In the genomic region with DNA sequence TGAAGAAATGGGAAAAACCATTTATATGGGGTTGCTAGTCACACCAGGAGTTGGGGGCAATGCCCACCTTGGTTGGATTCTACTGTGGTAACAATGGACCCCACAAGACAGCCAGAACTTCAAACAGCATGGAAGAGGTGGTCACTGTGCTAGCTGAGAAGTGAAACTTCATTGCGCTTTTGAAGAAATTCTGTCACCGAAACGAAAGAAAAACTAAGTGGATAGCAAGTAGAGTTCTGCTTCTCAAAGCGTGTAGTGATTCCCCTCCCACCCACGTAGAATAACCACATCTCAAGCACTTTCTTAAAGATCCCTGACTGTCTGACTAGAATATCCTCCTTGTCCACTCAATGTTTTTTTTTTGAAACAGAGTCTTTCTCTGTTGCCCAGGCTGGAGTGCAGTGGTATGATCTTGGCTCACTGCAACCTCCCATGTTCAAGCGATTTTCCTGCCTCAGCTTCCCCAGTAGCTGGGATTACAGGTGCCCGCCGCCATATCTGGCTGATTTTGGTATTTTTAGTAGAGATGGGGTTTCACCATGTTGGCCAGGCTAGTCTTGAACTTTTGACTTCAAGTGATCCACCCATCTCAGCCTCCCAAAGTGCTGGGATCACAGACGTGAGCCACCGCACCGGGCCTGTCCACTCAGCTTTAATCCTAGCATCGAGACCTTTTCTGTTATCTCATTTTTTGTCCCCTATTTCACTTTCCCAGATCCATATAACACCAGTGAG, we compare ENCODE assay signal across 8 cellular contexts. TPM values are rescaled to one million over a fixed set of nuclear protein-coding genes. Genes with fewer than 3 reads are reported as not detected.
DNase-seq lines count a peak whose midpoint lies in the region; ATAC-seq, FAIRE-seq and TF ChIP-seq lines count a peak whose summit lies in the region.

No MANE protein-coding gene starts in this region.

- H3K4me1 Mint-ChIP-seq in CD14-positive monocyte = peaks cover 31% of the 10 kb centered on the region
- no peaks in the 10 kb centered on the region for H3K4me1 Mint-ChIP-seq in activated naive CD4-positive, alpha-beta T cell treated with anti-CD3 and anti-CD28 coated beads, Interleukin-2, amount 50 U/mL, for 24 hours

- no peaks in the 10 kb centered on the region for H3K9me3 ChIP-seq in tibial artery

- ATAC-seq in HG03108 (IDR thresholded peaks at IDR 0.05; ENCODE audit: unreplicated experiment) = peak; percentile 96

- H3K36me3 Mint-ChIP-seq in CD14-positive monocyte = no peaks in the 10 kb centered on the region
- H3K36me3 Mint-ChIP-seq in activated naive CD4-positive, alpha-beta T cell treated with anti-CD3 and anti-CD28 coated beads, Interleukin-2, amount 50 U/mL, for 24 hours = no peaks in the 10 kb centered on the region

- DNase-seq in CD14-positive monocyte (ENCODE audit: low spot score) = no peak
- DNase-seq in GM19239 (ENCODE audit: insufficient read length, low spot score) = peak; percentile 42
- no peak for DNase-seq in urothelium cell line (ENCODE audit: low spot score)
- no peak for DNase-seq in tibial artery
- DNase-seq in dedifferentiated amniotic fluid mesenchymal stem cell (ENCODE audit: extremely low spot score) = no peak
- no peak for DNase-seq in NCI-H1694 treated with DMSO at 0.1 percent for 48 hours (lab: John Stamatoyannopoulos, UW)

- H3K36me3 ChIP-seq in tibial artery = no peaks in the 10 kb centered on the region

- TF ChIP-seq CTCF in CD14-positive monocyte (IDR thresholded peaks at IDR 0.05) = no peak
- no peak for TF ChIP-seq CTCF in tibial artery (IDR thresholded peaks at IDR 0.05)

- intact Hi-C loops in CD14-positive monocyte (cut with micrococcal nuclease) = loop anchor here (5.0 to 10.0 kb wide), 3 partner anchors 34 to 79 kb away; no protein-coding TSS in a partner anchor
- intact Hi-C loops in tibial artery (cut with DNase I; ENCODE audit: low total_unique reads) = no loop called here

- FAIRE-seq in GM19239 (lab: Jason Lieb, UNC) (peak; percentile 93), urothelium cell line (lab: Jason Lieb, UNC) (no peak)

- H3K27me3 Mint-ChIP-seq in CD14-positive monocyte (ENCODE audit: low read depth in 3 of 3) = peaks cover under 1 to 9% (median 8%) of the 10 kb centered on the region in 3 donors
- H3K27me3 Mint-ChIP-seq in activated naive CD4-positive, alpha-beta T cell treated with anti-CD3 and anti-CD28 coated beads, Interleukin-2, amount 50 U/mL, for 24 hours = peaks cover 1% of the 10 kb centered on the region

- peak overlapping the region; percentile 90 to 99 for H3K4me3 Mint-ChIP-seq in CD14-positive monocyte
- H3K4me3 Mint-ChIP-seq in activated naive CD4-positive, alpha-beta T cell treated with anti-CD3 and anti-CD28 coated beads, Interleukin-2, amount 50 U/mL, for 24 hours = peak overlapping the region; percentile 48

- H3K9me3 Mint-ChIP-seq in CD14-positive monocyte = peaks cover 0 to 3% (median 0%) of the 10 kb centered on the region in 7 donors
- H3K9me3 Mint-ChIP-seq in activated naive CD4-positive, alpha-beta T cell treated with anti-CD3 and anti-CD28 coated beads, Interleukin-2, amount 50 U/mL, for 24 hours = no peaks in the 10 kb centered on the region

- H3K4me3 ChIP-seq in tibial artery = no peak overlapping the region

- no peaks in the 10 kb centered on the region for H3K4me1 ChIP-seq in tibial artery

- H3K27ac ChIP-seq in tibial artery = no peak overlapping the region

- no peaks in the 10 kb centered on the region for H3K27me3 ChIP-seq in tibial artery

- peak overlapping the region; percentile 95 to 99 (median 97) for H3K27ac Mint-ChIP-seq in CD14-positive monocyte
- no peak overlapping the region for H3K27ac Mint-ChIP-seq in activated naive CD4-positive, alpha-beta T cell treated with anti-CD3 and anti-CD28 coated beads, Interleukin-2, amount 50 U/mL, for 24 hours

RNA-seq across cellular contexts. Expression of a gene that starts 30.1 kb away (rescaled TPM):
- polyA plus RNA-seq in CD14-positive monocyte = under 1 TPM in 1 of 2 donors, not detected in 1; 0.47 TPM

RNA-seq across cellular contexts. Expression of a gene that starts 37.9 kb away (rescaled TPM):
- not detected for polyA plus RNA-seq in CD14-positive monocyte

RNA-seq across cellular contexts. Expression of a gene that starts 55.4 kb away (rescaled TPM):
- not detected for polyA plus RNA-seq in CD14-positive monocyte

RNA-seq across cellular contexts. Expression of a gene that starts 59.0 kb away (rescaled TPM):
- polyA plus RNA-seq in CD14-positive monocyte = not detected
